ENCODE assay signal across 25 cellular contexts in the genomic region with DNA sequence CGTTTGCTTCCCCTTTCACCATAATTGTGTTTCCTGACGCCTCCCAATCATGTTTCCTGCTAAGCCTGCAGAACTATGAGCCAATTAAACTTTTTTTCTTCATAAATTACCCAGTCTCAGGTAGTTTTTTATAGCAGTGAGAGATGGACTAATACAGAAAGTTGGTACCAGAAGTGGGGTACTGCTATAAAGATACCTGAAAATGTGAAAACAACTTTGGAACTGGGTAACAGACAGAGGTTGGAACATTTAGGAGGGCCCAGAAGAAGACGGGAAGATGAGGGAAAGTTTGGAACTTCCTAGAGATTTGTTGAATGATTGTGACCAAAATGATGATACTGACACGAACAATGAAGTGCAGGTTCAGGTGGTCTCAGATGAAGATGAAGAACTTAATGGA.
"Had no signal": no experiment of that assay in that cellular context is flagged by ENCODE, and none has a peak within 500 bp of the region (broad histone marks: within the 10 kb centered on the region; RNA-seq: fewer than 3 reads in every experiment).

No MANE protein-coding gene starts in this region.

- DNase-seq: Karpas-422, KG1, MM.1S, NCI-H1092 treated with DMSO at 0.1 percent for 48 hours, NCI-H1436, NCI-H187, NCI-H2029, NCI-H2081 treated with DMSO at 0.1 percent for 48 hours, NCI-H2171, NCI-H226, NCI-H446, NCI-H510A, NCI-H524 treated with DMSO at 0.1 percent for 48 hours, NCI-H69, NCI-H774, Right ventricle myocardium superior, RPMI8226, SIG-M5, SW 1271, T-cell had no signal

- H3K4me3 ChIP-seq: SJSA1, SK-N-MC had no signal

- H3K36me3 ChIP-seq: SJSA1 had no signal

- H3K9me3 ChIP-seq: SJSA1 had no signal

- H3K9me3 Mint-ChIP-seq: T-cell had no signal

- H3K4me1 Mint-ChIP-seq: IgD-negative memory B cell, T-cell had no signal

- H3K27ac Mint-ChIP-seq: T-cell had no signal

- H3K36me3 Mint-ChIP-seq: T-cell had no signal

- H3K27me3 Mint-ChIP-seq: IgD-negative memory B cell had no signal

- H3K4me3 Mint-ChIP-seq: T-cell had no signal

- H3K27me3 ChIP-seq: SJSA1 had no signal

- H3K27ac ChIP-seq: SJSA1, SK-N-MC had no signal

- FAIRE-seq: HepG2, RCC 7860 had no signal
